ENCODE assay signal across 11 cellular contexts in the genomic region with DNA sequence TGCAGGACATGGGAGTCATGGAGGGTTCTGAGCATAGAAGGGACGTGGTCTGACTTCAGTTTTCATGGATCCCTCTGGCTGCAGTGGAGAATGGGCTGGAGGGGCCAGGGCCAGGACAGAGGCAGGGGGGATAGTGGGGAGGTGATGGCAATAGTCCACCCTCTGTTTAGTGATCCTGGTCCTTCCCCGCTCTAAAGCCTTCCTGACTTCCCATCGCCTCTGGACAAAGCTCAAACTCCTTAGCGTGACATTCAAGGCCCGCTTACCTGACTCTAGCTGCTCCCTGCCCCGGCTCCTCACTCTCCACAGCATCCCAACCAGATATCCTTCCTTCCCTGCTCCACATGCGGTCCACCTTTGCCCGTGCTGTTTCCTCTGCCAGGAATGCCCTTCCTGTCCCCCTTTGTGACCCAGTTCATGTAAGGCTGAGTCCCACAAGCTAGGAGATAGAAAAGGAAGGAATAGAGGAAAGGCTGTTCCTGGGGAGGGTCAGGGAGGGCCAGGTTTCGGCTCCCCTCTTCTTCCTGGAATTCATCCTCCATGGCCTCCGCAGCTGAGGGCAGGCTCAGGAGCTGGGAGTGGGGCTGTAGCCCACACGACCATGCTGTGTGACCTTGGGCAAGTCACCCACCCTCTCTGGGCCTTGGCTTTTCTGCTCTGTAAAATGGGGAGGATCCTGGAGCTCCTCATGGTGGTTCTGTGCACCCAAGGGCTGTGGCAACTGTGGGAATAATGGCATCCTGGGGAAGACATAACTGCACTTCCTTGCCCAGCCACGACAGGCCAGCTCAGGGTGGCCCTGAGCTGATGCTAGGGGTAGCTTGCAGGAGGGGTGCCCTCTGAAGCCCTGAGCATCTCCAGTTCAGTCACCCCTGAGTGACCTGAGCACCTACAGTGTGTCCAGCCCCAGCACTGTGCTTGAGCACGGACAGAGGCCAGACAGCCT.
A peak's percentile ranks its signal among the peaks of the same experiment; 100 is the strongest.
DNase-seq lines count a peak whose midpoint lies in the region; ATAC-seq and TF ChIP-seq lines count a peak whose summit lies in the region.
"Had no signal": no experiment of that assay in that cellular context is flagged by ENCODE, and none has a peak within 500 bp of the region (broad histone marks: within the 10 kb centered on the region; RNA-seq: fewer than 3 reads in every experiment).

No MANE protein-coding gene starts in this region.

- H3K36me3 ChIP-seq in neutrophil (no peaks in the 10 kb centered on the region), transverse colon (no peaks in the 10 kb centered on the region)

- intact Hi-C loops in transverse colon (cut with DNase I; ENCODE audit: low total_unique reads): loop anchor here (5.0 kb wide), 2 partner anchors 111 to 1999 kb away; no protein-coding TSS in a partner anchor

- peak overlapping the region; percentile 41; the same call in 1 of the 2 replicates for H3K4me3 Mint-ChIP-seq in WTC11
- no peak overlapping the region for H3K4me3 Mint-ChIP-seq in endothelial cell (ENCODE audit: unreplicated experiment)

- H3K4me1 Mint-ChIP-seq in WTC11 (peaks cover 38% of the 10 kb centered on the region), endothelial cell (ENCODE audit: unreplicated experiment) (peaks cover 54% of the 10 kb centered on the region)

- DNase-seq in WTC11 (ENCODE audit: low spot score): no peak
- DNase-seq in endothelial cell (ENCODE audit: low spot score): peak; percentile 33
- DNase-seq in transverse colon: no peak
- DNase-seq in CD1c-positive myeloid dendritic cell (ENCODE audit: extremely low spot score): no peak
- no peak for DNase-seq in GM19238 (ENCODE audit: insufficient read length, low spot score)
- DNase-seq: activated CD4-positive, alpha-beta T cell treated with anti-CD3 and anti-CD28 coated beads for 48 hours; stimulated activated CD8-positive, alpha-beta memory T cell treated with anti-CD3 and anti-CD28 coated beads, Interleukin-4, amount 100 ng/mL, for 48 hours; T-helper 1 cell had no signal

- no peak for TF ChIP-seq POLR2A in transverse colon (IDR thresholded peaks at IDR 0.05)

- no peaks in the 10 kb centered on the region for H3K36me3 Mint-ChIP-seq in WTC11
- H3K36me3 Mint-ChIP-seq in endothelial cell (ENCODE audit: low read depth, unreplicated experiment): peaks cover 6% of the 10 kb centered on the region

- no peaks in the 10 kb centered on the region for H3K27me3 ChIP-seq in neutrophil
- H3K27me3 ChIP-seq in transverse colon: no peaks in the 10 kb centered on the region

- H3K27me3 Mint-ChIP-seq in WTC11 (ENCODE audit: low read depth): no peaks in the 10 kb centered on the region; the same call in 1 of the 2 replicates
- peaks cover 7% of the 10 kb centered on the region for H3K27me3 Mint-ChIP-seq in endothelial cell (ENCODE audit: unreplicated experiment)

- ATAC-seq in WTC11 (no peak), GM21423 (IDR thresholded peaks at IDR 0.05; ENCODE audit: unreplicated experiment) (no peak)

- CTCF ChIA-PET in WTC11 (lab: Charles Lee): interaction anchor here (1.1 to 1.4 kb wide), 4 partner anchors 21 to 488 kb away, joined by 3 to 4 read pairs (median 3); no protein-coding TSS in a partner anchor

- 80 to 85% methylated on average over 4 to 13 of the region's 13 CpGs for WGBS in transverse colon (ENCODE audit: low coverage in 1 of 2), 2 donors

- no peaks in the 10 kb centered on the region for H3K9me3 Mint-ChIP-seq in WTC11
- no peaks in the 10 kb centered on the region for H3K9me3 Mint-ChIP-seq in endothelial cell (ENCODE audit: unreplicated experiment)
- H3K9me3 Mint-ChIP-seq: activated T-helper 2 cell treated with anti-CD3 and anti-CD28 coated beads, Interferon-gamma antibody, Interleukin-2, Interleukin-4, amounts not matched to agents 10 μg/mL and 5 μg/mL and 100 μg/mL, durations not matched to agents 14 hours and 24 hours and 36 hours had no signal

- POLR2A ChIA-PET in WTC11 (lab: Charles Lee): no interaction called here

- H3K4me1 ChIP-seq in neutrophil (ENCODE audit: control insufficient read depth in 1 of 2, insufficient read depth in 1 of 2, low read depth in 1 of 2, low read length in 1 of 2) (peaks cover 45 to 54% of the 10 kb centered on the region in 2 experiments), transverse colon (peaks cover 27 to 62% (median 42%) of the 10 kb centered on the region in 4 donors)

- in situ Hi-C loops in transverse colon (cut with MboI; ENCODE audit: low pct_ligation_motif_present in 1 of 4, low pct_unique_long_range_greater_than_20kb in 1 of 4, low sequenced_read_pairs in 3 of 4): no loop called here

- TF ChIP-seq EP300 in transverse colon (IDR thresholded peaks at IDR 0.05; ENCODE audit: low read depth): no peak

- H3K27ac Mint-ChIP-seq in WTC11: no peak overlapping the region
- peak overlapping the region; percentile 73 for H3K27ac Mint-ChIP-seq in endothelial cell (ENCODE audit: unreplicated experiment)
- H3K27ac Mint-ChIP-seq: activated T-helper 2 cell treated with anti-CD3 and anti-CD28 coated beads, Interferon-gamma antibody, Interleukin-2, Interleukin-4, amounts not matched to agents 10 μg/mL and 5 μg/mL and 100 μg/mL, durations not matched to agents 14 hours and 24 hours and 36 hours had no signal

- H3K9me3 ChIP-seq in neutrophil: no peaks in the 10 kb centered on the region
- H3K9me3 ChIP-seq in transverse colon: no peaks in the 10 kb centered on the region

- H3K27ac ChIP-seq in neutrophil: peak overlapping the region; percentile 99
- peak overlapping the region; percentile 87 to 90 (median 88) for H3K27ac ChIP-seq in transverse colon

- no peak overlapping the region for H3K4me3 ChIP-seq in neutrophil (ENCODE audit: low read depth in 1 of 2, low read length in 1 of 2)
- no peak overlapping the region for H3K4me3 ChIP-seq in transverse colon

- TF ChIP-seq CTCF in WTC11 (IDR thresholded peaks at IDR 0.05): no peak
- TF ChIP-seq CTCF in endothelial cell (IDR thresholded peaks at IDR 0.05; ENCODE audit: unreplicated experiment): no peak
- TF ChIP-seq CTCF in neutrophil (IDR thresholded peaks at IDR 0.05): no peak
- no peak for TF ChIP-seq CTCF in transverse colon (IDR thresholded peaks at IDR 0.05)

TF ChIP-seq in WTC11, 78 proteins besides CTCF, POLR2A, EP300 and RAD21:
- TF ChIP-seq SP1 (CRISPR knock-in tag; conservative IDR thresholded peaks at IDR 0.05): no peak
- TF ChIP-seq, protein P1, sequence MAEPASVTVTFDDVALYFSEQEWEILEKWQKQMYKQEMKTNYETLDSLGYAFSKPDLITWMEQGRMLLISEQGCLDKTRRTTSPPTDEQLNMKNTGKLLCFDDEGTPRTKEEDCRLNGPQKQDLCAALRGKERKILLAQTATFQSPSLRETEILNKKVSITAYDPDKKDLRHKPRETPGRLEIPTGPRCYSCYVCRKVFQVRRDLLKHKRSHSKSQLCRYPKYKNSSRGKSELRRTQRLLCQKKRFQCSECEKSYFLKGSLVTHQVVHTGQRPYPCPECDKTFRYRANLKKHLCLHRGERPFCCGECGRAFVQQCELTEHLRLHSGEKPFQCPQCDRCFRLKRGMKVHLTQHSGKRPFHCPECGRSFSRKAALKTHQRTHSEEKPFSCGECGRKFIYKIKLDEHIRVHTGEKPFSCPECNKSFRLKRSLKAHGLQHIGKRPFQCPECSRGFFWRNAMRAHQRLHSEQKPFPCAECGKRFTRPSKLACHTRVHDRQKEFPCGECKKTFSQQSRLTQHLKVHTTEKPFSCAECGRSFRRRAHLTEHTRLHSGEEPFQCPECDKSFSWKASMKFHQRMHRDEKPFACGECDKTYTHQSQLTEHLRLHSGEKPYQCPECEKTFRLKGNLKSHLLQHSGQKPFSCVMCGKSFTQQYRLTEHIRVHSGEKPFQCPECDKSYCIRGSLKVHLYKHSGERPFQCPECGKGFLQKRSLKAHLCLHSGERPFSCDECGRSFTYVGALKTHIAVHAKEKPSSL (CRISPR knock-in tag; conservative IDR thresholded peaks at IDR 0.05): no peak
- TF ChIP-seq SOX15 (CRISPR knock-in tag; IDR thresholded peaks at IDR 0.05): no peak
- no peak for TF ChIP-seq NR1H2 (CRISPR knock-in tag; IDR thresholded peaks at IDR 0.05)
- TF ChIP-seq PRRX2 (CRISPR knock-in tag; IDR thresholded peaks at IDR 0.05): no peak
- TF ChIP-seq, protein P2, sequence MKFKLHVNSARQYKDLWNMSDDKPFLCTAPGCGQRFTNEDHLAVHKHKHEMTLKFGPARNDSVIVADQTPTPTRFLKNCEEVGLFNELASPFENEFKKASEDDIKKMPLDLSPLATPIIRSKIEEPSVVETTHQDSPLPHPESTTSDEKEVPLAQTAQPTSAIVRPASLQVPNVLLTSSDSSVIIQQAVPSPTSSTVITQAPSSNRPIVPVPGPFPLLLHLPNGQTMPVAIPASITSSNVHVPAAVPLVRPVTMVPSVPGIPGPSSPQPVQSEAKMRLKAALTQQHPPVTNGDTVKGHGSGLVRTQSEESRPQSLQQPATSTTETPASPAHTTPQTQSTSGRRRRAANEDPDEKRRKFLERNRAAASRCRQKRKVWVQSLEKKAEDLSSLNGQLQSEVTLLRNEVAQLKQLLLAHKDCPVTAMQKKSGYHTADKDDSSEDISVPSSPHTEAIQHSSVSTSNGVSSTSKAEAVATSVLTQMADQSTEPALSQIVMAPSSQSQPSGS (CRISPR knock-in tag; IDR thresholded peaks at IDR 0.05; ENCODE audit: borderline replicate concordance, low read depth): no peak
- no peak for TF ChIP-seq OVOL2 (CRISPR knock-in tag; IDR thresholded peaks at IDR 0.05; ENCODE audit: borderline replicate concordance)
- 0 out of 2 replicates have a peak, but pooled peaks have one; percentile 11 for TF ChIP-seq GABPB1 (CRISPR knock-in tag; IDR thresholded peaks at IDR 0.05)
